In genomic region chr7:2224491-2224928, GRCh38 we compare ENCODE assay signal across 15 cellular contexts.
"Had no signal": no experiment of that assay in that cellular context is flagged by ENCODE, and none has a peak within 500 bp of the region (broad histone marks: within the 10 kb centered on the region; RNA-seq: fewer than 3 reads in every experiment).

No MANE protein-coding gene starts in this region.

- H3K4me1 Mint-ChIP-seq: activated naive CD4-positive, alpha-beta T cell treated with anti-CD3 and anti-CD28 coated beads, Interleukin-2, amount 10 ng/mL, durations not matched to agents 7 days and 5 days; memory B cell had no signal

- H3K4me3 Mint-ChIP-seq: activated CD8-positive, alpha-beta T cell treated with anti-CD3 and anti-CD28 coated beads, Interleukin-2, amount 10 ng/mL, durations not matched to agents 7 days and 5 days; activated naive CD4-positive, alpha-beta T cell treated with anti-CD3 and anti-CD28 coated beads, Interleukin-2, amount 10 ng/mL, durations not matched to agents 7 days and 5 days; activated T-helper 1 cell treated with anti-CD3 and anti-CD28 coated beads, Interleukin-12 subunit alpha, Interleukin-12 subunit beta, Interleukin-2, Interleukin-4 antibody, amounts not matched to agents 30 ng/mL and 10 ng/mL and 1 ng/mL, durations not matched to agents 14 hours and 24 hours and 36 hours; central memory CD8-positive, alpha-beta T cell; memory B cell; natural killer cell treated with Interleukin-12 subunit alpha and Interleukin-12 subunit beta and Interleukin-15 and Interleukin-18, amount 100 ng/mL, for 72 hours; stimulated activated memory B cell treated with anti-CD40 and anti-IgM and Interleukin-4, amounts not matched to agents 10 μg/mL and 1 μg/mL and 100 μg/mL, for 72 hours; T-helper 1 cell treated with Interleukin-12 subunit alpha and Interleukin-12 subunit beta and Interleukin-4 antibody, amounts not matched to agents 30 μg/mL and 1 μg/mL, for 36 hours had no signal

- H3K9me3 ChIP-seq: adrenal gland had no signal

- H3K4me3 ChIP-seq: adrenal gland, skin epidermis had no signal

- H3K27me3 Mint-ChIP-seq: activated naive CD4-positive, alpha-beta T cell treated with anti-CD3 and anti-CD28 coated beads, Interleukin-2, amount 10 ng/mL, durations not matched to agents 7 days and 5 days; central memory CD8-positive, alpha-beta T cell; memory B cell; natural killer cell treated with Interleukin-12 subunit alpha and Interleukin-12 subunit beta and Interleukin-15 and Interleukin-18, amount 100 ng/mL, for 72 hours; stimulated activated memory B cell treated with anti-CD40 and anti-IgM and Interleukin-4, amounts not matched to agents 10 μg/mL and 1 μg/mL and 100 μg/mL, for 72 hours had no signal

- DNase-seq: activated CD4-positive, alpha-beta T cell treated with anti-CD3 and anti-CD28 coated beads for 48 hours; activated CD8-positive, alpha-beta memory T cell treated with anti-CD3 and anti-CD28 coated beads, Interleukin-2, amount 50 U/mL, for 48 hours; activated CD8-positive, alpha-beta T cell treated with anti-CD3 and anti-CD28 coated beads, Interleukin-2, amount 10 ng/mL, durations not matched to agents 7 days and 5 days; activated naive CD4-positive, alpha-beta T cell treated with anti-CD3 and anti-CD28 coated beads, Interleukin-2, amount 10 ng/mL, durations not matched to agents 7 days and 5 days; adrenal gland; cortex of kidney; effector CD8-positive, alpha-beta T cell had no signal

- H3K27ac Mint-ChIP-seq: activated CD8-positive, alpha-beta T cell treated with anti-CD3 and anti-CD28 coated beads, Interleukin-2, amount 10 ng/mL, durations not matched to agents 7 days and 5 days; activated naive CD4-positive, alpha-beta T cell treated with anti-CD3 and anti-CD28 coated beads, Interleukin-2, amount 10 ng/mL, durations not matched to agents 7 days and 5 days; activated T-helper 1 cell treated with anti-CD3 and anti-CD28 coated beads, Interleukin-12 subunit alpha, Interleukin-12 subunit beta, Interleukin-2, Interleukin-4 antibody, amounts not matched to agents 30 ng/mL and 10 ng/mL and 1 ng/mL, durations not matched to agents 14 hours and 24 hours and 36 hours; memory B cell; natural killer cell treated with Interleukin-12 subunit alpha and Interleukin-12 subunit beta and Interleukin-15 and Interleukin-18, amount 100 ng/mL, for 72 hours; stimulated activated memory B cell treated with anti-CD40 and anti-IgM and Interleukin-4, amounts not matched to agents 10 μg/mL and 1 μg/mL and 100 μg/mL, for 72 hours; T-helper 1 cell treated with Interleukin-12 subunit alpha and Interleukin-12 subunit beta and Interleukin-4 antibody, amounts not matched to agents 30 μg/mL and 1 μg/mL, for 36 hours had no signal

- H3K36me3 Mint-ChIP-seq: natural killer cell treated with Interleukin-12 subunit alpha and Interleukin-12 subunit beta and Interleukin-15 and Interleukin-18, amount 100 ng/mL, for 72 hours had no signal

- H3K27me3 ChIP-seq: adrenal gland had no signal

- H3K27ac ChIP-seq: adrenal gland had no signal

- H3K4me1 ChIP-seq: adrenal gland had no signal

- ATAC-seq: activated CD8-positive, alpha-beta T cell treated with anti-CD3 and anti-CD28 coated beads, Interleukin-2, amount 10 ng/mL, durations not matched to agents 7 days and 5 days; natural killer cell treated with Interleukin-12 subunit alpha and Interleukin-12 subunit beta and Interleukin-15 and Interleukin-18, amount 100 ng/mL, for 72 hours; SK-N-SH treated with all-trans-retinoic acid at 6 μM for 48 hours; stimulated activated memory B cell treated with anti-CD40 and anti-IgM and Interleukin-4, amounts not matched to agents 10 μg/mL and 1 μg/mL and 100 μg/mL, for 72 hours had no signal

- H3K9me3 Mint-ChIP-seq: activated naive CD4-positive, alpha-beta T cell treated with anti-CD3 and anti-CD28 coated beads, Interleukin-2, amount 10 ng/mL, durations not matched to agents 7 days and 5 days; activated T-helper 1 cell treated with anti-CD3 and anti-CD28 coated beads, Interleukin-12 subunit alpha, Interleukin-12 subunit beta, Interleukin-2, Interleukin-4 antibody, amounts not matched to agents 30 ng/mL and 10 ng/mL and 1 ng/mL, durations not matched to agents 14 hours and 24 hours and 36 hours; central memory CD8-positive, alpha-beta T cell; memory B cell; natural killer cell treated with Interleukin-12 subunit alpha and Interleukin-12 subunit beta and Interleukin-15 and Interleukin-18, amount 100 ng/mL, for 72 hours; stimulated activated memory B cell treated with anti-CD40 and anti-IgM and Interleukin-4, amounts not matched to agents 10 μg/mL and 1 μg/mL and 100 μg/mL, for 72 hours; T-helper 1 cell treated with Interleukin-12 subunit alpha and Interleukin-12 subunit beta and Interleukin-4 antibody, amounts not matched to agents 30 μg/mL and 1 μg/mL, for 36 hours had no signal
